1 cellular context compared by ENCODE assay signal in genomic region chr7:44615149-44615611, GRCh38.
TF ChIP-seq lines count a peak whose summit lies in the region.

No MANE protein-coding gene starts in this region.

TF ChIP-seq in H1, 55 proteins besides CTCF, POLR2A, EP300 and RAD21 (continued from another document):
- no peak for TF ChIP-seq USF2 (IDR thresholded peaks at IDR 0.05; ENCODE audit: low read length)
- no peak for TF ChIP-seq FOSL1 (IDR thresholded peaks at IDR 0.05; ENCODE audit: insufficient read depth, low read depth, low read length)
- TF ChIP-seq ATF3 (IDR thresholded peaks at IDR 0.05; ENCODE audit: insufficient read depth, low read depth, low read length), result no peak
- no peak for TF ChIP-seq CHD7 (IDR thresholded peaks at IDR 0.05; ENCODE audit: insufficient replicate concordance, low read length)
- TF ChIP-seq JUN (IDR thresholded peaks at IDR 0.05; ENCODE audit: low read depth, low read length), result no peak
- TF ChIP-seq CHD2 (IDR thresholded peaks at IDR 0.05; ENCODE audit: low read length), result no peak
- no peak for TF ChIP-seq BRCA1 (IDR thresholded peaks at IDR 0.05; ENCODE audit: low read depth, low read length)
- no peak for TF ChIP-seq EGR1 (IDR thresholded peaks at IDR 0.05; ENCODE audit: borderline replicate concordance, low read depth, low read length)
- no peak for TF ChIP-seq RNF2 (IDR thresholded peaks at IDR 0.05; ENCODE audit: borderline replicate concordance, low read depth, low read length, missing control alignments, poor library complexity, severe bottlenecking)
- TF ChIP-seq BACH1 (IDR thresholded peaks at IDR 0.05; ENCODE audit: low read length), result no peak
- no peak for TF ChIP-seq MAX (IDR thresholded peaks at IDR 0.05)
- no peak for TF ChIP-seq TBP (IDR thresholded peaks at IDR 0.05; ENCODE audit: low read depth, low read length)
